In genomic region chr4:93718233-93718632, GRCh38 we compare ENCODE assay signal across 28 cellular contexts.
DNase-seq lines count a peak whose midpoint lies in the region; ATAC-seq, FAIRE-seq and TF ChIP-seq lines count a peak whose summit lies in the region.
"Had no signal": no experiment of that assay in that cellular context is flagged by ENCODE, and none has a peak within 500 bp of the region (broad histone marks: within the 10 kb centered on the region; RNA-seq: fewer than 3 reads in every experiment).

No MANE protein-coding gene starts in this region.

- H2AFZ ChIP-seq in HepG2 (ENCODE audit: low read length) (no peak overlapping the region), GM12878 (ENCODE audit: control insufficient read depth, low read depth, low read length) (no peak overlapping the region)

- no peak overlapping the region for H3K4me3 ChIP-seq in HepG2 (replicated peaks in 1 of 3; ENCODE audit: insufficient read depth in 1 of 3, low read depth in 2 of 3, low read length in 3 of 3)
- no peak overlapping the region for H3K4me3 ChIP-seq in right lobe of liver
- no peak overlapping the region for H3K4me3 ChIP-seq in GM12878
- no peak overlapping the region for H3K4me3 ChIP-seq in vagina
- H3K4me3 ChIP-seq: A549; BLaER1; BLaER1 treated with 17β-estradiol and CSF1 and Interleukin-3, amounts not matched to agents 10 nM and 100 nM had no signal

- TF ChIP-seq RAD21 in HepG2 (CRISPR knock-in tag; IDR thresholded peaks at IDR 0.05) (no peak), GM12878 (IDR thresholded peaks at IDR 0.05; ENCODE audit: insufficient read depth, low read depth, low read length) (no peak)

- H3K27ac ChIP-seq in HepG2 (ENCODE audit: extremely low read length, insufficient read depth, low read length) = no peak overlapping the region
- no peak overlapping the region for H3K27ac ChIP-seq in right lobe of liver
- H3K27ac ChIP-seq in GM12878 (ENCODE audit: control insufficient read depth, insufficient read depth) = no peak overlapping the region
- no peak overlapping the region for H3K27ac ChIP-seq in vagina
- H3K27ac ChIP-seq: 22Rv1; A549; BLaER1; BLaER1 treated with 17β-estradiol and CSF1 and Interleukin-3, amounts not matched to agents 10 nM and 100 nM; C4-2B had no signal

- ATAC-seq in HepG2 (no peak), right lobe of liver (no peak), GM12878 (no peak)
- ATAC-seq: A549; CD8-positive, alpha-beta T cell had no signal

- H4K20me1 ChIP-seq in HepG2 (ENCODE audit: insufficient read depth, low read length) (no peaks in the 10 kb centered on the region), GM12878 (ENCODE audit: control insufficient read depth, insufficient read depth) (no peaks in the 10 kb centered on the region)
- H4K20me1 ChIP-seq: BLaER1; BLaER1 treated with 17β-estradiol and CSF1 and Interleukin-3, amounts not matched to agents 10 nM and 100 nM had no signal

- POLR2A ChIA-PET in HepG2 (lab: Yijun Ruan, JAX) = no interaction called here
- POLR2A ChIA-PET in GM12878 (lab: Charles Lee) = no interaction called here

- no peaks in the 10 kb centered on the region for H3K9me3 ChIP-seq in HepG2 (ENCODE audit: low read length)
- H3K9me3 ChIP-seq in right lobe of liver = no peaks in the 10 kb centered on the region
- H3K9me3 ChIP-seq in GM12878 (replicated peaks; ENCODE audit: control insufficient read depth, insufficient read depth, low read length) = no peaks in the 10 kb centered on the region
- no peaks in the 10 kb centered on the region for H3K9me3 ChIP-seq in vagina
- H3K9me3 ChIP-seq: A549; BE2C; BLaER1; BLaER1 treated with 17β-estradiol and CSF1 and Interleukin-3, amounts not matched to agents 10 nM and 100 nM; Caco-2 had no signal

- SMC1A ChIA-PET in GM12878 (lab: Charles Lee; ENCODE audit: uncharacterized antibody, unreplicated experiment) = interaction anchor here (11.5 kb wide), 1 partner anchor 44 kb away, joined by 100 read pairs; no protein-coding TSS in a partner anchor

- intact Hi-C loops in HepG2 (cut with micrococcal nuclease; ENCODE audit: unreplicated experiment) = no loop called here
- intact Hi-C loops in right lobe of liver (cut with DNase I) = no loop called here
- intact Hi-C loops in GM12878 (cut with micrococcal nuclease; ENCODE audit: unreplicated experiment) = no loop called here
- intact Hi-C loops in vagina (cut with DNase I) = no loop called here

- TF ChIP-seq POLR2A in HepG2 (IDR thresholded peaks at IDR 0.05; ENCODE audit: insufficient read depth in 1 of 2, low read depth in 2 of 2, low read length in 2 of 2) = no peak
- TF ChIP-seq POLR2A in right lobe of liver (IDR thresholded peaks at IDR 0.05) = no peak
- no peak for TF ChIP-seq POLR2A in GM12878 (IDR thresholded peaks at IDR 0.05; ENCODE audit: low read depth, low read length)
- no peak for TF ChIP-seq POLR2A in vagina (IDR thresholded peaks at IDR 0.05)

- H3K79me2 ChIP-seq in HepG2 (ENCODE audit: insufficient read depth, low read length) (no peaks in the 10 kb centered on the region), GM12878 (ENCODE audit: control insufficient read depth, insufficient read depth, low read length) (no peaks in the 10 kb centered on the region)

- TF ChIP-seq EP300 in HepG2 (IDR thresholded peaks at IDR 0.05; ENCODE audit: low read depth in 2 of 2, low read length in 2 of 2) (no peak), HepG2 (CRISPR knock-in tag; IDR thresholded peaks at IDR 0.05; ENCODE audit: borderline replicate concordance) (no peak), GM12878 (IDR thresholded peaks at IDR 0.05; ENCODE audit: borderline replicate concordance in 1 of 2, control insufficient read depth in 1 of 2, low read depth in 2 of 2, low read length in 2 of 2) (no peak)

- FAIRE-seq in HepG2 (lab: Jason Lieb, UNC) (no peak), GM12878 (lab: Jason Lieb, UNC) (no peak)
- FAIRE-seq: A549, D721Med had no signal

- H3K36me3 ChIP-seq in HepG2 (replicated peaks in 1 of 2; ENCODE audit: control insufficient read depth in 1 of 2, insufficient read depth in 2 of 2, low read length in 2 of 2) = no peaks in the 10 kb centered on the region
- no peaks in the 10 kb centered on the region for H3K36me3 ChIP-seq in right lobe of liver
- H3K36me3 ChIP-seq in GM12878 (ENCODE audit: control insufficient read depth in 2 of 2, insufficient read depth in 2 of 2, low read length in 1 of 2) = no peaks in the 10 kb centered on the region
- H3K36me3 ChIP-seq in vagina = no peaks in the 10 kb centered on the region
- H3K36me3 ChIP-seq: BE2C; BLaER1; BLaER1 treated with 17β-estradiol and CSF1 and Interleukin-3, amounts not matched to agents 10 nM and 100 nM had no signal

- H3K4me1 ChIP-seq in HepG2 (ENCODE audit: insufficient read depth, low read length) (no peaks in the 10 kb centered on the region), right lobe of liver (no peaks in the 10 kb centered on the region), GM12878 (ENCODE audit: control insufficient read depth, insufficient read depth, low read length) (no peaks in the 10 kb centered on the region), vagina (no peaks in the 10 kb centered on the region)
- H3K4me1 ChIP-seq: A549; BE2C; BLaER1; BLaER1 treated with 17β-estradiol and CSF1 and Interleukin-3, amounts not matched to agents 10 nM and 100 nM; Caco-2 had no signal

- H3K4me2 ChIP-seq in HepG2 (ENCODE audit: low read depth, low read length) = no peak overlapping the region
- H3K4me2 ChIP-seq in GM12878 (ENCODE audit: control insufficient read depth, insufficient read depth) = no peak overlapping the region
- H3K4me2 ChIP-seq: A549; BLaER1; BLaER1 treated with 17β-estradiol and CSF1 and Interleukin-3, amounts not matched to agents 10 nM and 100 nM had no signal

- H3K27me3 ChIP-seq in HepG2 (ENCODE audit: control insufficient read depth in 1 of 2, insufficient read depth in 2 of 2, low read length in 2 of 2) (no peaks in the 10 kb centered on the region), right lobe of liver (no peaks in the 10 kb centered on the region), GM12878 (replicated peaks in 1 of 2; ENCODE audit: control insufficient read depth in 2 of 2, insufficient read depth in 2 of 2, low read length in 1 of 2) (no peaks in the 10 kb centered on the region), vagina (no peaks in the 10 kb centered on the region)
- H3K27me3 ChIP-seq: BLaER1; BLaER1 treated with 17β-estradiol and CSF1 and Interleukin-3, amounts not matched to agents 10 nM and 100 nM had no signal

- H3K9ac ChIP-seq in HepG2 (ENCODE audit: insufficient read depth, low read depth, low read length) (no peak overlapping the region), GM12878 (ENCODE audit: control insufficient read depth, insufficient read depth, low read length) (no peak overlapping the region)
- H3K9ac ChIP-seq: BLaER1; BLaER1 treated with 17β-estradiol and CSF1 and Interleukin-3, amounts not matched to agents 10 nM and 100 nM had no signal

- CTCF ChIA-PET in HepG2 (lab: Yijun Ruan, JAX; ENCODE audit: low intra/inter-chr PET ratio, low total read pairs) (no interaction called here), GM12878 (lab: Yijun Ruan, JAX) (interaction anchor here (1.0 to 2.3 kb wide), 6 partner anchors 8 to 70 kb away, joined by 3 to 10 read pairs (median 4); no protein-coding TSS in a partner anchor)

- no peak for TF ChIP-seq CTCF in HepG2 (CRISPR knock-in tag; IDR thresholded peaks at IDR 0.05)
- TF ChIP-seq CTCF in right lobe of liver (IDR thresholded peaks at IDR 0.05) = no peak
- TF ChIP-seq CTCF in GM12878 (IDR thresholded peaks at IDR 0.05 in 2 of 3, conservative IDR thresholded peaks at IDR 0.05 in 1 of 3; ENCODE audit: control insufficient read depth in 2 of 3, extremely low read depth in 1 of 3, insufficient read depth in 1 of 3, low read depth in 3 of 3, low read length in 3 of 3) = no peak
- no peak for TF ChIP-seq CTCF in vagina (IDR thresholded peaks at IDR 0.05)

- RAD21 ChIA-PET in GM12878 (lab: Charles Lee; ENCODE audit: unreplicated experiment) = interaction anchor here (1.4 kb wide), 1 partner anchor 24 kb away, joined by 3 read pairs; no protein-coding TSS in a partner anchor

- WGBS in HepG2 (ENCODE audit: low lambda C conversion rate) = 0% methylated on average over 1 of the region's 1 CpG
- 45% methylated on average over 1 of the region's 1 CpG for WGBS in right lobe of liver (ENCODE audit: insufficient coverage, low coverage, low lambda C conversion rate, missing lambda C conversion rate)
- WGBS in GM12878 (ENCODE audit: insufficient coverage, insufficient replicate concordance, low lambda C conversion rate, missing lambda C conversion rate) = 0% methylated on average over 1 of the region's 1 CpG

- DNase-seq in HepG2 (ENCODE audit: low spot score) (no peak), right lobe of liver (no peak), GM12878 (ENCODE audit: low read depth, low spot score) (no peak), vagina (ENCODE audit: extremely low spot score in 2 of 2) (no peak)
- DNase-seq: 8988T; ACHN; AML-193; BE2C; C1 segment of cervical spinal cord; Caco-2; Calu3; CD4-positive, alpha-beta memory T cell; CD4-positive, alpha-beta T cell; CD4-positive, CD25-positive, alpha-beta regulatory T cell; CD8-positive, alpha-beta memory T cell; CD8-positive, alpha-beta T cell; COR-L47; DMS 273 treated with DMSO at 0.1 percent for 48 hours; DMS153; DMS53; DND-41; EL had no signal

- in situ Hi-C loops in HepG2 (cut with HindIII; ENCODE audit: extremely low pct_ligation_motif_present, low pct_unique_long_range_greater_than_20kb) (no loop called here), GM12878 (cut with MboI) (no loop called here)

- BruUV-seq in HepG2 (replicated peaks; lab: Mats Ljungman, UMichigan) = no TSS peak
- no TSS peak for BruUV-seq in GM12878 (replicated peaks; lab: Mats Ljungman, UMichigan)

TF ChIP-seq in HepG2, 621 proteins besides CTCF, POLR2A, EP300 and RAD21:
- TF ChIP-seq ATF7 (IDR thresholded peaks at IDR 0.05) (peak; percentile 91), ATF7 (CRISPR knock-in tag; IDR thresholded peaks at IDR 0.05) (no peak), SALL1 (CRISPR knock-in tag; IDR thresholded peaks at IDR 0.05) (no peak), CREB1 (IDR thresholded peaks at IDR 0.05) (0 out of 2 replicates have a peak, but pooled peaks have one; percentile 20), CREB1 (CRISPR knock-in tag; IDR thresholded peaks at IDR 0.05) (no peak)

TF ChIP-seq in GM12878, 131 proteins besides CTCF, POLR2A, EP300 and RAD21 (continues in another document):
- no peak for TF ChIP-seq CHD1 (IDR thresholded peaks at IDR 0.05; ENCODE audit: low read depth, low read length)
